In genomic region chr3:47578691-47579632, GRCh38 we compare ENCODE assay signal across 8 cellular contexts. TPM values are rescaled to one million over a fixed set of nuclear protein-coding genes. Genes with fewer than 3 reads are reported as not detected.
DNase-seq lines count a peak whose midpoint lies in the region; ATAC-seq and TF ChIP-seq lines count a peak whose summit lies in the region.

Gene CSPG5 (minus strand): TSS chr3:47578865. CDS start chr3:47578693, 172 bp downstream.

- H3K4me1 ChIP-seq in SJCRH30 (no peaks in the 10 kb centered on the region), body of pancreas (peaks cover 17% of the 10 kb centered on the region)

- TF ChIP-seq POLR2A in body of pancreas (IDR thresholded peaks at IDR 0.05): no peak

- H3K9me3 ChIP-seq in SJCRH30 (replicated peaks) (no peaks in the 10 kb centered on the region), body of pancreas (no peaks in the 10 kb centered on the region)

- DNase-seq in NCI-H1417 (lab: John Stamatoyannopoulos, UW) (peak in 2 of 3 experiments; percentile 42 to 53), NCI-H1417 treated with DMSO at 0.1 percent for 48 hours (lab: John Stamatoyannopoulos, UW) (no peak), SJCRH30 (no peak), body of pancreas (peak; percentile 17 to 44 (median 23)), iPS-NIHi7 (ENCODE audit: extremely low spot score) (peak; percentile 56), RKO (ENCODE audit: low spot score) (no peak), DMS79 (lab: John Stamatoyannopoulos, UW) (no peak)
- DNase-seq in stimulated activated CD4-positive, alpha-beta T cell treated with anti-CD3 and anti-CD28 coated beads, Interleukin-15, amount 100 ng/mL, for 24 hours: peak; percentile 48

- H3K27ac ChIP-seq in SJCRH30 (no peak within 1 kb of the TSS), body of pancreas (no peak within 1 kb of the TSS)

- WGBS in body of pancreas, 2 donors: 5 to 79% methylated on average over 2 to 113 of the region's 121 CpGs

- TF ChIP-seq CTCF in body of pancreas (IDR thresholded peaks at IDR 0.05): no peak

- intact Hi-C loops in body of pancreas (cut with DNase I): no loop called here

- H3K36me3 ChIP-seq in SJCRH30 (no peaks in the 10 kb centered on the region), body of pancreas (replicated peaks in 1 of 2; ENCODE audit: insufficient read depth in 1 of 2, low read depth in 2 of 2) (no peaks in the 10 kb centered on the region)

- H3K27me3 ChIP-seq in SJCRH30 (no peaks in the 10 kb centered on the region), body of pancreas (no peaks in the 10 kb centered on the region)

- H3K4me3 ChIP-seq in SJCRH30: peak within 1 kb of the TSS; percentile 64
- peak within 1 kb of the TSS in 1 of 2 donors; percentile 30 for H3K4me3 ChIP-seq in body of pancreas

- peak; percentile 57 for ATAC-seq in body of pancreas

RNA-seq across cellular contexts. Expression of gene CSPG5, which starts in this region (rescaled TPM):
- total RNA-seq in SJCRH30 (2014; rRNA removed; shearing (Covaris generic)): 0.73 and 1.1 TPM in 2 replicates
- under 1 TPM; 0.26 to 0.66 TPM for total RNA-seq in body of pancreas

Comparison
In these comparisons a context has a peak if more than half of its experiments do, and no peak if none do; other contexts are left out.
1. DNase-seq: peak in NCI-H1417 (2 of 3), iPS-NIHi7 (single experiment) and stimulated activated CD4-positive, alpha-beta T cell treated with anti-CD3 and anti-CD28 coated beads, Interleukin-15, amount 100 ng/mL, for 24 hours (single experiment); none in NCI-H1417 treated with DMSO at 0.1 percent for 48 hours (single experiment), SJCRH30 (0 of 2), RKO (single experiment) and DMS79 (single experiment).
2. Peak in DNase-seq and ATAC-seq in body of pancreas; RNA of the gene not detected or under 1 TPM.